18 cellular contexts compared by ENCODE assay signal in the genomic region with DNA sequence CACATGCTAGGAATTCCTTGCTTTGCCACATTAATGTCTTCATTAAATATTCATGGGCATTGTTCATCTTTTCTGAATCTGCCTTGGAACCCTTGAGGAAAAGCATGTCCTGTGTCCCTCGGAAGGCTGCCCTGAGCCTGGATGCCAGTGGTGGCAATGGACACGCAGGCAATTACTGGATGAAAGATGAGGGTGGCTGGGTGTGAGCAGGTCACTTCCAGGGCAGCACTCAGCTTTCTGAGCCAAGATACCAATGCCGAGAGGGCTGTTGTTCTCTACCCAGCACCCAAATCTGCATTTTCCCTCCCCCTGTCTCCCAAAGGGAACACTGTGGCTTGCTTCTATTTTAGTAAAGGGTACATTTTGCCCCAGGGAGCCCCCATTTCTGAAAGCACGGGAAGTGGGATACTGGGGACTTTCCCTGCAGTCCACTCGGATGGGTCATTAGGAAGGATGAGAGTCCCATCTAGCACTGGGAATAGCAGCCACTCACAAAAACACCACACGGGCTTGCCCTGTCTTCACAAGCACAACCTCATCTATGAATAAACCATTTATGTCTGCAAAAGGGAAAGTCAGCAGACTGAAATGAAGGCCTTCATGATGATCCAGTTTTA.
A peak's percentile ranks its signal among the peaks of the same experiment; 100 is the strongest.
DNase-seq lines count a peak whose midpoint lies in the region; ATAC-seq and TF ChIP-seq lines count a peak whose summit lies in the region.
"Had no signal": no experiment of that assay in that cellular context is flagged by ENCODE, and none has a peak within 500 bp of the region (broad histone marks: within the 10 kb centered on the region; RNA-seq: fewer than 3 reads in every experiment).

No MANE protein-coding gene starts in this region.

- peaks cover 0 to 11% (median 7%) of the 10 kb centered on the region in 4 donors for H3K9me3 ChIP-seq in esophagus muscularis mucosa
- H3K9me3 ChIP-seq: BE2C had no signal

- 66% methylated on average over 6 of the region's 6 CpGs for WGBS in esophagus muscularis mucosa

- no peak for TF ChIP-seq EP300 in esophagus muscularis mucosa (IDR thresholded peaks at IDR 0.05)

- H3K4me3 ChIP-seq in esophagus muscularis mucosa, result no peak overlapping the region
- H3K4me3 ChIP-seq: GM12878, PC-9 had no signal

- peaks cover 0 to 4% (median 0%) of the 10 kb centered on the region in 4 donors for H3K27me3 ChIP-seq in esophagus muscularis mucosa
- H3K27me3 ChIP-seq: BE2C had no signal

- no peak overlapping the region for H3K27ac ChIP-seq in esophagus muscularis mucosa (replicated peaks in 1 of 4)
- H3K27ac ChIP-seq: PC-9 had no signal

- DNase-seq in esophagus muscularis mucosa (ENCODE audit: extremely low spot score) (peak; percentile 55), inferior parietal cortex (ENCODE audit: extremely low spot score) (peak; percentile 39), retina (peak; percentile 59), NCI-H226 (no peak), sciatic nerve (ENCODE audit: low spot score) (no peak)
- DNase-seq in stimulated activated naive CD8-positive, alpha-beta T cell treated with anti-CD3 and anti-CD28 coated beads, Interleukin-15, Interleukin-2, amounts not matched to agents 100 U/mL and 50 U/mL, for 24 hours, result no peak
- DNase-seq: BE2C; CD4-positive, alpha-beta memory T cell; DMS79; HCEC 1CT; MV-4-11; NCI-H1436 treated with DMSO at 0.1 percent for 48 hours; NCI-H2227 treated with DMSO at 0.1 percent for 48 hours; NCI-H69; PC-9 had no signal

- no peak for ATAC-seq in SK-N-SH treated with all-trans-retinoic acid at 6 μM for 48 hours
- no peak for ATAC-seq in GM21367 (IDR thresholded peaks at IDR 0.05; ENCODE audit: unreplicated experiment)
- no peak for ATAC-seq in sciatic nerve
- no peak for ATAC-seq in stimulated activated naive CD8-positive, alpha-beta T cell treated with anti-CD3 and anti-CD28 coated beads, Interleukin-15, Interleukin-2, amounts not matched to agents 100 U/mL and 50 U/mL, for 24 hours
- ATAC-seq: GM12878 had no signal

- H3K4me1 ChIP-seq in esophagus muscularis mucosa, result no peaks in the 10 kb centered on the region
- H3K4me1 ChIP-seq: BE2C had no signal

- intact Hi-C loops in esophagus muscularis mucosa (cut with DNase I) (no loop called here), sciatic nerve (cut with DNase I) (no loop called here)

- TF ChIP-seq POLR2A in esophagus muscularis mucosa (IDR thresholded peaks at IDR 0.05; ENCODE audit: low read depth), result no peak

- no peaks in the 10 kb centered on the region for H3K36me3 ChIP-seq in esophagus muscularis mucosa
- H3K36me3 ChIP-seq: BE2C had no signal

- no peak for TF ChIP-seq CTCF in esophagus muscularis mucosa (IDR thresholded peaks at IDR 0.05)

TF ChIP-seq in SK-N-SH treated with all-trans-retinoic acid at 6 μM for 48 hours, 23 proteins besides CTCF, POLR2A, EP300 and RAD21:
- TF ChIP-seq PPARA (CRISPR knock-in tag; IDR thresholded peaks at IDR 0.05; ENCODE audit: borderline replicate concordance) (no peak), TCF4 (CRISPR knock-in tag; IDR thresholded peaks at IDR 0.05; ENCODE audit: borderline replicate concordance) (peak; percentile 52; the same call in 1 of the 2 replicates), RARB (CRISPR knock-in tag; IDR thresholded peaks at IDR 0.05) (no peak)
- TF ChIP-seq, protein P1, sequence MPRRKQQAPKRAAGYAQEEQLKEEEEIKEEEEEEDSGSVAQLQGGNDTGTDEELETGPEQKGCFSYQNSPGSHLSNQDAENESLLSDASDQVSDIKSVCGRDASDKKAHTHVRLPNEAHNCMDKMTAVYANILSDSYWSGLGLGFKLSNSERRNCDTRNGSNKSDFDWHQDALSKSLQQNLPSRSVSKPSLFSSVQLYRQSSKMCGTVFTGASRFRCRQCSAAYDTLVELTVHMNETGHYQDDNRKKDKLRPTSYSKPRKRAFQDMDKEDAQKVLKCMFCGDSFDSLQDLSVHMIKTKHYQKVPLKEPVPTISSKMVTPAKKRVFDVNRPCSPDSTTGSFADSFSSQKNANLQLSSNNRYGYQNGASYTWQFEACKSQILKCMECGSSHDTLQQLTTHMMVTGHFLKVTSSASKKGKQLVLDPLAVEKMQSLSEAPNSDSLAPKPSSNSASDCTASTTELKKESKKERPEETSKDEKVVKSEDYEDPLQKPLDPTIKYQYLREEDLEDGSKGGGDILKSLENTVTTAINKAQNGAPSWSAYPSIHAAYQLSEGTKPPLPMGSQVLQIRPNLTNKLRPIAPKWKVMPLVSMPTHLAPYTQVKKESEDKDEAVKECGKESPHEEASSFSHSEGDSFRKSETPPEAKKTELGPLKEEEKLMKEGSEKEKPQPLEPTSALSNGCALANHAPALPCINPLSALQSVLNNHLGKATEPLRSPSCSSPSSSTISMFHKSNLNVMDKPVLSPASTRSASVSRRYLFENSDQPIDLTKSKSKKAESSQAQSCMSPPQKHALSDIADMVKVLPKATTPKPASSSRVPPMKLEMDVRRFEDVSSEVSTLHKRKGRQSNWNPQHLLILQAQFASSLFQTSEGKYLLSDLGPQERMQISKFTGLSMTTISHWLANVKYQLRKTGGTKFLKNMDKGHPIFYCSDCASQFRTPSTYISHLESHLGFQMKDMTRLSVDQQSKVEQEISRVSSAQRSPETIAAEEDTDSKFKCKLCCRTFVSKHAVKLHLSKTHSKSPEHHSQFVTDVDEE (CRISPR knock-in tag; IDR thresholded peaks at IDR 0.05), result 0 out of 2 replicates have a peak, but pooled peaks have one; percentile 41
TF ChIP-seq in SK-N-SH treated with all-trans-retinoic acid at 6 μM for 48 hours: peak in this region for 2.

Comparison
In these comparisons a context has a peak if more than half of its experiments do, and no peak if none do; other contexts are left out.
1. DNase-seq: peak in esophagus muscularis mucosa (single experiment), inferior parietal cortex (single experiment) and retina (single experiment); none in NCI-H226 (single experiment), sciatic nerve (single experiment) and stimulated activated naive CD8-positive, alpha-beta T cell treated with anti-CD3 and anti-CD28 coated beads, Interleukin-15, Interleukin-2, amounts not matched to agents 100 U/mL and 50 U/mL, for 24 hours (single experiment).